Comparison of ENCODE assay signal across 9 cellular contexts in genomic region chr15:74843891-74844299, GRCh38. TPM values are rescaled to one million over a fixed set of nuclear protein-coding genes. Genes with fewer than 3 reads are reported as not detected.
DNase-seq lines count a peak whose midpoint lies in the region; ATAC-seq and TF ChIP-seq lines count a peak whose summit lies in the region.
"Had no signal": no experiment of that assay in that cellular context is flagged by ENCODE, and none has a peak within 500 bp of the region (broad histone marks: within the 10 kb centered on the region; RNA-seq: fewer than 3 reads in every experiment).

No MANE protein-coding gene starts in this region.

- no peak overlapping the region for H3K23ac ChIP-seq in mesendoderm (ENCODE audit: low read length)

- WGBS in mesendoderm (ENCODE audit: extremely low coverage, insufficient coverage, low lambda C conversion rate), result no CpG with 5 or more reads among the region's 12 CpGs
- WGBS in transverse colon (ENCODE audit: low coverage in 1 of 2), 2 donors, result 62% methylated on average over 12 of the region's 12 CpGs; no CpG with 5 or more reads in 1 of the 2 donors

- H3K27me3 ChIP-seq in mesendoderm (ENCODE audit: insufficient read depth, low read length, poor library complexity) (no peaks in the 10 kb centered on the region), transverse colon (no peaks in the 10 kb centered on the region)

- no peak for TF ChIP-seq POLR2A in transverse colon (IDR thresholded peaks at IDR 0.05)

- no peak overlapping the region for H3K18ac ChIP-seq in mesendoderm (ENCODE audit: low read length)

- H4K8ac ChIP-seq in mesendoderm (ENCODE audit: low read depth, low read length), result peak overlapping the region; percentile 39

- H3K4me2 ChIP-seq in mesendoderm (ENCODE audit: low read length), result no peak overlapping the region

- no peak for DNase-seq in activated naive CD4-positive, alpha-beta T cell treated with anti-CD3 and anti-CD28 coated beads, Interleukin-2, amount 50 U/mL, for 72 hours (ENCODE audit: low spot score in 2 of 2)
- DNase-seq in activated T-cell treated with anti-CD3 and anti-CD28 coated beads, Interleukin-2, amount 50 U/mL, for 48 hours, result peak; percentile 42
- DNase-seq in mesendoderm, result no peak
- no peak for DNase-seq in transverse colon
- no peak for DNase-seq in activated gamma-delta T cell (lab: John Stamatoyannopoulos, UW)
- no peak for DNase-seq in hypothalamus (lab: John Stamatoyannopoulos, UW)
- no peak for DNase-seq in NCI-H774 (lab: John Stamatoyannopoulos, UW)

- peak overlapping the region; percentile 93 for H3K56ac ChIP-seq in mesendoderm (ENCODE audit: low read length)

- H3K79me1 ChIP-seq in mesendoderm (ENCODE audit: low read length), result no peaks in the 10 kb centered on the region

- H3K27me3 Mint-ChIP-seq in activated naive CD4-positive, alpha-beta T cell treated with anti-CD3 and anti-CD28 coated beads, Interleukin-2, amount 50 U/mL, for 24 hours, result no peaks in the 10 kb centered on the region

- H3K4me3 ChIP-seq in mesendoderm (ENCODE audit: low read length), result no peak overlapping the region
- peak overlapping the region in 2 of 4 donors; percentile 71 to 78 for H3K4me3 ChIP-seq in transverse colon

- H3K9ac ChIP-seq in mesendoderm (ENCODE audit: low read length), result peak overlapping the region; percentile 85

- H2BK15ac ChIP-seq in mesendoderm (replicated peaks; ENCODE audit: low read depth), result no peak overlapping the region

- in situ Hi-C loops in transverse colon (cut with MboI; ENCODE audit: low pct_ligation_motif_present in 1 of 4, low pct_unique_long_range_greater_than_20kb in 1 of 4, low sequenced_read_pairs in 3 of 4), result no loop called here

- H2AK5ac ChIP-seq in mesendoderm (ENCODE audit: low read length), result peak overlapping the region; percentile 45

- TF ChIP-seq CTCF in transverse colon (IDR thresholded peaks at IDR 0.05), result no peak

- H3K9me3 ChIP-seq in transverse colon, result no peaks in the 10 kb centered on the region

- peak overlapping the region; percentile 98 for H3K27ac Mint-ChIP-seq in activated naive CD4-positive, alpha-beta T cell treated with anti-CD3 and anti-CD28 coated beads, Interleukin-2, amount 50 U/mL, for 24 hours
- peak overlapping the region in 1 of 2 donors; percentile 87 for H3K27ac Mint-ChIP-seq in activated naive CD4-positive, alpha-beta T cell treated with anti-CD3 and anti-CD28 coated beads, Interleukin-2, amount 50 U/mL, for 72 hours

- H3K4me1 Mint-ChIP-seq in activated naive CD4-positive, alpha-beta T cell treated with anti-CD3 and anti-CD28 coated beads, Interleukin-2, amount 50 U/mL, for 24 hours, result peaks cover 45% of the 10 kb centered on the region

- no peak for ATAC-seq in activated naive CD4-positive, alpha-beta T cell treated with anti-CD3 and anti-CD28 coated beads, Interleukin-2, amount 50 U/mL, for 72 hours

- peaks cover 2% of the 10 kb centered on the region for H3K36me3 Mint-ChIP-seq in activated naive CD4-positive, alpha-beta T cell treated with anti-CD3 and anti-CD28 coated beads, Interleukin-2, amount 50 U/mL, for 24 hours
- peaks cover 0 to 13% of the 10 kb centered on the region in 2 donors for H3K36me3 Mint-ChIP-seq in activated naive CD4-positive, alpha-beta T cell treated with anti-CD3 and anti-CD28 coated beads, Interleukin-2, amount 50 U/mL, for 72 hours

- H2BK5ac ChIP-seq in mesendoderm (ENCODE audit: low read length), result no peak overlapping the region

- no peaks in the 10 kb centered on the region for H3K9me3 Mint-ChIP-seq in activated naive CD4-positive, alpha-beta T cell treated with anti-CD3 and anti-CD28 coated beads, Interleukin-2, amount 50 U/mL, for 24 hours
- H3K9me3 Mint-ChIP-seq in activated naive CD4-positive, alpha-beta T cell treated with anti-CD3 and anti-CD28 coated beads, Interleukin-2, amount 50 U/mL, for 72 hours, result no peaks in the 10 kb centered on the region

- H2BK120ac ChIP-seq in mesendoderm (ENCODE audit: low read depth, low read length), result no peak overlapping the region

- H3K4ac ChIP-seq in mesendoderm (ENCODE audit: low read depth, low read length), result no peak overlapping the region

- intact Hi-C loops in transverse colon (cut with DNase I; ENCODE audit: low total_unique reads), result loop anchor here (5.0 to 10.0 kb wide), 2 partner anchors 62 to 111 kb away; partner anchors contain the start of genes CSK and RPP25

- H3K4me3 Mint-ChIP-seq in activated naive CD4-positive, alpha-beta T cell treated with anti-CD3 and anti-CD28 coated beads, Interleukin-2, amount 50 U/mL, for 24 hours, result peak overlapping the region; percentile 92

- no peaks in the 10 kb centered on the region for H3K79me2 ChIP-seq in mesendoderm (ENCODE audit: control insufficient read depth, insufficient read depth, low read length)

- no peak for TF ChIP-seq EP300 in transverse colon (IDR thresholded peaks at IDR 0.05; ENCODE audit: low read depth)

- H3K4me1 ChIP-seq in mesendoderm (ENCODE audit: control insufficient read depth, low read depth, low read length) (peaks cover 3% of the 10 kb centered on the region), transverse colon (peaks cover 19 to 30% (median 25%) of the 10 kb centered on the region in 4 donors)

- H4K5ac ChIP-seq in mesendoderm (ENCODE audit: low read length), result peak overlapping the region; percentile 49

- H3K36me3 ChIP-seq in mesendoderm (ENCODE audit: control insufficient read depth, insufficient read depth, low read length), result no peaks in the 10 kb centered on the region
- H3K36me3 ChIP-seq in transverse colon, result peaks cover 0 to 23% (median 9%) of the 10 kb centered on the region in 4 donors

- H3K27ac ChIP-seq in mesendoderm (ENCODE audit: low read depth, low read length), result no peak overlapping the region
- H3K27ac ChIP-seq in transverse colon, result peak overlapping the region; percentile 87 to 95 (median 92)

RNA-seq across cellular contexts. Expression of gene ULK3, which starts 0.9 kb away (rescaled TPM):
- total RNA-seq in activated naive CD4-positive, alpha-beta T cell treated with anti-CD3 and anti-CD28 coated beads, Interleukin-2, amount 50 U/mL, for 72 hours, result 10 to 100 TPM; 37.6 to 50.3 TPM
- polyA plus RNA-seq in mesendoderm (2013, experiment 1 of 2), result 13.7 TPM
- 13.9 TPM for polyA plus RNA-seq in mesendoderm (2013, experiment 2 of 2)
- 100 to 1,000 TPM; 138 to 473 (median 312) TPM for total RNA-seq in transverse colon

RNA-seq across cellular contexts. Expression of gene CPLX3, which starts 17.5 kb away (rescaled TPM):
- under 1 TPM in 1 of 2 donors, not detected in 1; 0.25 TPM for total RNA-seq in activated naive CD4-positive, alpha-beta T cell treated with anti-CD3 and anti-CD28 coated beads, Interleukin-2, amount 50 U/mL, for 72 hours
- 0.22 TPM for polyA plus RNA-seq in mesendoderm (2013, experiment 1 of 2)
- polyA plus RNA-seq in mesendoderm (2013, experiment 2 of 2), result 0.24 TPM
- total RNA-seq in transverse colon, result not detected
- total RNA-seq: kidney epithelial cell had no signal

RNA-seq across cellular contexts. Expression of gene SCAMP2, which starts 29.3 kb away (rescaled TPM):
- 10 to 100 TPM; 79.5 to 92.7 TPM for total RNA-seq in activated naive CD4-positive, alpha-beta T cell treated with anti-CD3 and anti-CD28 coated beads, Interleukin-2, amount 50 U/mL, for 72 hours
- 36.0 TPM for polyA plus RNA-seq in mesendoderm (2013, experiment 1 of 2)
- polyA plus RNA-seq in mesendoderm (2013, experiment 2 of 2), result 32.5 TPM
- 100 to 1,000 TPM; 154 to 234 (median 193) TPM for total RNA-seq in transverse colon

RNA-seq across cellular contexts. Expression of gene LMAN1L, which starts 31.3 kb away (rescaled TPM):
- 1 to 10 TPM in 1 of 2 donors, under 1 TPM in 1; 0.27 to 1.1 TPM for total RNA-seq in activated naive CD4-positive, alpha-beta T cell treated with anti-CD3 and anti-CD28 coated beads, Interleukin-2, amount 50 U/mL, for 72 hours
- polyA plus RNA-seq in mesendoderm (2013, experiment 1 of 2), result not detected
- not detected for polyA plus RNA-seq in mesendoderm (2013, experiment 2 of 2)
- 10 to 100 TPM in 1 of 4 donors, not detected in 3; 20.2 TPM for total RNA-seq in transverse colon
- total RNA-seq: kidney epithelial cell had no signal

RNA-seq across cellular contexts. Expression of gene MPI, which starts 45.9 kb away (rescaled TPM):
- total RNA-seq in activated naive CD4-positive, alpha-beta T cell treated with anti-CD3 and anti-CD28 coated beads, Interleukin-2, amount 50 U/mL, for 72 hours, result 10 to 100 TPM; 22.0 to 98.0 TPM
- 21.1 TPM for polyA plus RNA-seq in mesendoderm (2013, experiment 1 of 2)
- 20.1 TPM for polyA plus RNA-seq in mesendoderm (2013, experiment 2 of 2)
- 100 to 1,000 TPM in 2 of 4 donors, 10 to 100 TPM in 2; 63.1 to 176 (median 98.4) TPM for total RNA-seq in transverse colon

Comparison
In these comparisons a context has a peak if more than half of its experiments do, and no peak if none do; other contexts are left out.
1. DNase-seq: peak in activated T-cell treated with anti-CD3 and anti-CD28 coated beads, Interleukin-2, amount 50 U/mL, for 48 hours (2 of 2); none in activated naive CD4-positive, alpha-beta T cell treated with anti-CD3 and anti-CD28 coated beads, Interleukin-2, amount 50 U/mL, for 72 hours (0 of 2), mesendoderm (single experiment), transverse colon (single experiment), activated gamma-delta T cell (single experiment), hypothalamus (0 of 51) and NCI-H774 (single experiment).